Comparison of ENCODE assay signal across 1 cellular context in genomic region chr16:50310308-50311133, GRCh38.
TF ChIP-seq lines count a peak whose summit lies in the region.

No MANE protein-coding gene starts in this region.

TF ChIP-seq in WTC11, 78 proteins besides CTCF, POLR2A, EP300 and RAD21 (continued from another document):
- TF ChIP-seq, protein P1, sequence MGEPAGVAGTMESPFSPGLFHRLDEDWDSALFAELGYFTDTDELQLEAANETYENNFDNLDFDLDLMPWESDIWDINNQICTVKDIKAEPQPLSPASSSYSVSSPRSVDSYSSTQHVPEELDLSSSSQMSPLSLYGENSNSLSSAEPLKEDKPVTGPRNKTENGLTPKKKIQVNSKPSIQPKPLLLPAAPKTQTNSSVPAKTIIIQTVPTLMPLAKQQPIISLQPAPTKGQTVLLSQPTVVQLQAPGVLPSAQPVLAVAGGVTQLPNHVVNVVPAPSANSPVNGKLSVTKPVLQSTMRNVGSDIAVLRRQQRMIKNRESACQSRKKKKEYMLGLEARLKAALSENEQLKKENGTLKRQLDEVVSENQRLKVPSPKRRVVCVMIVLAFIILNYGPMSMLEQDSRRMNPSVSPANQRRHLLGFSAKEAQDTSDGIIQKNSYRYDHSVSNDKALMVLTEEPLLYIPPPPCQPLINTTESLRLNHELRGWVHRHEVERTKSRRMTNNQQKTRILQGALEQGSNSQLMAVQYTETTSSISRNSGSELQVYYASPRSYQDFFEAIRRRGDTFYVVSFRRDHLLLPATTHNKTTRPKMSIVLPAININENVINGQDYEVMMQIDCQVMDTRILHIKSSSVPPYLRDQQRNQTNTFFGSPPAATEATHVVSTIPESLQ (CRISPR knock-in tag; IDR thresholded peaks at IDR 0.05) = no peak
- TF ChIP-seq OVOL2 (CRISPR knock-in tag; IDR thresholded peaks at IDR 0.05; ENCODE audit: borderline replicate concordance) = no peak
- no peak for TF ChIP-seq ERG (CRISPR knock-in tag; IDR thresholded peaks at IDR 0.05)
- no peak for TF ChIP-seq ZNF396 (CRISPR knock-in tag; IDR thresholded peaks at IDR 0.05; ENCODE audit: borderline replicate concordance)
- no peak for TF ChIP-seq ELF4 (CRISPR knock-in tag; IDR thresholded peaks at IDR 0.05; ENCODE audit: low read depth)
- TF ChIP-seq, protein P2, sequence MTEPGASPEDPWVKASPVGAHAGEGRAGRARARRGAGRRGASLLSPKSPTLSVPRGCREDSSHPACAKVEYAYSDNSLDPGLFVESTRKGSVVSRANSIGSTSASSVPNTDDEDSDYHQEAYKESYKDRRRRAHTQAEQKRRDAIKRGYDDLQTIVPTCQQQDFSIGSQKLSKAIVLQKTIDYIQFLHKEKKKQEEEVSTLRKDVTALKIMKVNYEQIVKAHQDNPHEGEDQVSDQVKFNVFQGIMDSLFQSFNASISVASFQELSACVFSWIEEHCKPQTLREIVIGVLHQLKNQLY (CRISPR knock-in tag; IDR thresholded peaks at IDR 0.05) = no peak
- no peak for TF ChIP-seq ZNF138 (CRISPR knock-in tag; conservative IDR thresholded peaks at IDR 0.05)
- no peak for TF ChIP-seq ZNF532 (CRISPR knock-in tag; IDR thresholded peaks at IDR 0.05; ENCODE audit: borderline replicate concordance)
- TF ChIP-seq, protein P3, sequence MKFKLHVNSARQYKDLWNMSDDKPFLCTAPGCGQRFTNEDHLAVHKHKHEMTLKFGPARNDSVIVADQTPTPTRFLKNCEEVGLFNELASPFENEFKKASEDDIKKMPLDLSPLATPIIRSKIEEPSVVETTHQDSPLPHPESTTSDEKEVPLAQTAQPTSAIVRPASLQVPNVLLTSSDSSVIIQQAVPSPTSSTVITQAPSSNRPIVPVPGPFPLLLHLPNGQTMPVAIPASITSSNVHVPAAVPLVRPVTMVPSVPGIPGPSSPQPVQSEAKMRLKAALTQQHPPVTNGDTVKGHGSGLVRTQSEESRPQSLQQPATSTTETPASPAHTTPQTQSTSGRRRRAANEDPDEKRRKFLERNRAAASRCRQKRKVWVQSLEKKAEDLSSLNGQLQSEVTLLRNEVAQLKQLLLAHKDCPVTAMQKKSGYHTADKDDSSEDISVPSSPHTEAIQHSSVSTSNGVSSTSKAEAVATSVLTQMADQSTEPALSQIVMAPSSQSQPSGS (CRISPR knock-in tag; IDR thresholded peaks at IDR 0.05; ENCODE audit: borderline replicate concordance, low read depth) = no peak
